Comparison of ENCODE assay signal across 8 cellular contexts in genomic region chr16:63289834-63290460, GRCh38.
DNase-seq lines count a peak whose midpoint lies in the region; ATAC-seq, FAIRE-seq and TF ChIP-seq lines count a peak whose summit lies in the region.

No MANE protein-coding gene starts in this region.

- peak; percentile 40; the same call in 1 of the 2 replicates for TF ChIP-seq RAD21 in HepG2 (CRISPR knock-in tag; IDR thresholded peaks at IDR 0.05)

- peak; percentile 87 for FAIRE-seq in HepG2 (lab: Jason Lieb, UNC)

- intact Hi-C loops in mammary epithelial cell (cut with micrococcal nuclease), result no loop called here
- intact Hi-C loops in HepG2 (cut with micrococcal nuclease; ENCODE audit: unreplicated experiment), result loop anchor here (1.0 kb wide), 2 partner anchors 1065 to 1100 kb away; no protein-coding TSS in a partner anchor

- WGBS in H9 (ENCODE audit: extremely low coverage, insufficient read length, low lambda C conversion rate), result no CpG with 5 or more reads among the region's 16 CpGs
- 46% methylated on average over 11 of the region's 16 CpGs for WGBS in mammary epithelial cell (ENCODE audit: low coverage, missing lambda C conversion rate)
- WGBS in HepG2 (ENCODE audit: low lambda C conversion rate), result 11% methylated on average over 16 of the region's 16 CpGs

- DNase-seq in AG20443 (ENCODE audit: low spot score) (peak; percentile 19), H9 (peak; percentile 68), NCI-H446 treated with DMSO at 0.1 percent for 48 hours (lab: John Stamatoyannopoulos, UW) (peak; percentile 25), mammary epithelial cell (no peak), HepG2 (ENCODE audit: low spot score) (peak; percentile 44)
- no peak for DNase-seq in activated effector memory CD4-positive, alpha-beta T cell treated with anti-CD3 and anti-CD28 coated beads, Interleukin-2, amount 50 U/mL, for 16 hours

- H3K56ac ChIP-seq in H9 (ENCODE audit: insufficient read length, low read depth, low read length), result no peak overlapping the region

- H3K4me2 ChIP-seq in H9 (ENCODE audit: insufficient read depth, insufficient read length, low read length) (no peak overlapping the region), mammary epithelial cell (ENCODE audit: insufficient read depth, low read depth, low read length) (no peak overlapping the region), HepG2 (ENCODE audit: low read depth, low read length) (no peak overlapping the region)

- no peaks in the 10 kb centered on the region for H3K36me3 ChIP-seq in mammary epithelial cell (ENCODE audit: insufficient read depth, low read length)
- H3K36me3 ChIP-seq in HepG2 (replicated peaks in 1 of 2; ENCODE audit: control insufficient read depth in 1 of 2, insufficient read depth in 2 of 2, low read length in 2 of 2), result no peaks in the 10 kb centered on the region

- H4K20me1 ChIP-seq in H9 (ENCODE audit: control insufficient read depth, insufficient read depth, insufficient read length) (no peaks in the 10 kb centered on the region), mammary epithelial cell (ENCODE audit: insufficient read depth, low read length) (no peaks in the 10 kb centered on the region), HepG2 (ENCODE audit: insufficient read depth, low read length) (no peaks in the 10 kb centered on the region)

- H3T11ph ChIP-seq in H9 (ENCODE audit: low read length), result no peak overlapping the region

- H3K4me1 Mint-ChIP-seq in H9, result no peaks in the 10 kb centered on the region

- no peak overlapping the region for H3K27ac ChIP-seq in H9 (ENCODE audit: insufficient read length, low read depth, low read length)
- H3K27ac ChIP-seq in mammary epithelial cell (ENCODE audit: insufficient read depth, low read depth, low read length), result no peak overlapping the region
- no peak overlapping the region for H3K27ac ChIP-seq in HepG2 (ENCODE audit: extremely low read length, insufficient read depth, low read length)

- no peak overlapping the region for H3K9ac ChIP-seq in H9 (ENCODE audit: extremely low read depth, insufficient read length, low read length)
- H3K9ac ChIP-seq in mammary epithelial cell (ENCODE audit: insufficient read depth, low read length), result no peak overlapping the region
- no peak overlapping the region for H3K9ac ChIP-seq in HepG2 (ENCODE audit: insufficient read depth, low read depth, low read length)

- POLR2A ChIA-PET in HepG2 (lab: Yijun Ruan, JAX), result no interaction called here

- no TSS peak for BruUV-seq in mammary epithelial cell (replicated peaks; lab: Mats Ljungman, UMichigan)
- BruUV-seq in HepG2 (replicated peaks; lab: Mats Ljungman, UMichigan), result no TSS peak

- no peak overlapping the region for H3K4me3 ChIP-seq in mammary epithelial cell (replicated peaks in 1 of 3; ENCODE audit: insufficient read depth in 1 of 3, low read depth in 2 of 3, low read length in 3 of 3)
- no peak overlapping the region for H3K4me3 ChIP-seq in HepG2 (replicated peaks in 1 of 3; ENCODE audit: insufficient read depth in 1 of 3, low read depth in 2 of 3, low read length in 3 of 3)

- ATAC-seq in HepG2, result peak; percentile 97
- ATAC-seq in HG03159 (IDR thresholded peaks at IDR 0.05; ENCODE audit: unreplicated experiment), result no peak
- no peak for ATAC-seq in GM21367 (IDR thresholded peaks at IDR 0.05; ENCODE audit: unreplicated experiment)

- no peak overlapping the region for H3K18ac ChIP-seq in H9 (ENCODE audit: insufficient read length, low read depth, low read length)

- no peaks in the 10 kb centered on the region for H3K27me3 Mint-ChIP-seq in H9 (ENCODE audit: low read depth)

- no peak overlapping the region for H3K14ac ChIP-seq in H9 (ENCODE audit: insufficient read depth, low read length)

- H4K91ac ChIP-seq in H9 (ENCODE audit: insufficient read length, low read depth, low read length), result no peak overlapping the region

- no peak overlapping the region for H2BK15ac ChIP-seq in H9 (ENCODE audit: low read depth, low read length)

- H2BK20ac ChIP-seq in H9 (ENCODE audit: low read depth, low read length, poor library complexity, severe bottlenecking), result no peak overlapping the region

- H3K27ac Mint-ChIP-seq in H9, result no peak overlapping the region

- H4K8ac ChIP-seq in H9 (replicated peaks; ENCODE audit: insufficient read length, low read depth, low read length), result no peak overlapping the region

- H3K9me3 Mint-ChIP-seq in H9, result no peaks in the 10 kb centered on the region

- no peak overlapping the region for H3K4ac ChIP-seq in H9 (ENCODE audit: low read depth, low read length)

- in situ Hi-C loops in mammary epithelial cell (cut with MboI; ENCODE audit: low sequenced_read_pairs in 2 of 2) (no loop called here), HepG2 (cut with HindIII; ENCODE audit: extremely low pct_ligation_motif_present, low pct_unique_long_range_greater_than_20kb) (loop anchor here (5.0 to 10.0 kb wide), 2 partner anchors 1065 to 1098 kb away; no protein-coding TSS in a partner anchor)

- TF ChIP-seq POLR2A in HepG2 (IDR thresholded peaks at IDR 0.05; ENCODE audit: insufficient read depth in 1 of 2, low read depth in 2 of 2, low read length in 2 of 2), result no peak

- H2BK5ac ChIP-seq in H9 (ENCODE audit: insufficient read length, low read length), result no peak overlapping the region

- no peaks in the 10 kb centered on the region for H3K36me3 Mint-ChIP-seq in H9 (ENCODE audit: insufficient read depth in 1 of 3, low read depth in 3 of 3)

- dilution Hi-C loops in mammary epithelial cell (cut with HindIII; ENCODE audit: low sequenced_read_pairs), result no loop called here

- H3K4me3 Mint-ChIP-seq in H9, result no peak overlapping the region

- no peaks in the 10 kb centered on the region for H3K79me1 ChIP-seq in H9 (ENCODE audit: insufficient read depth, low read depth, low read length, poor library complexity, severe bottlenecking)

- H3K23ac ChIP-seq in H9 (ENCODE audit: insufficient read length, low read depth, low read length), result no peak overlapping the region

- H4K5ac ChIP-seq in H9 (ENCODE audit: insufficient read length, low read depth, low read length), result no peak overlapping the region

- H3K9me3 ChIP-seq in H9 (ENCODE audit: control insufficient read depth, low read depth, low read length) (no peaks in the 10 kb centered on the region), mammary epithelial cell (replicated peaks; ENCODE audit: insufficient read depth, low read length) (no peaks in the 10 kb centered on the region), HepG2 (ENCODE audit: low read length) (no peaks in the 10 kb centered on the region)

- TF ChIP-seq CTCF in H9 (conservative IDR thresholded peaks at IDR 0.05), result peak; percentile 97
- peak; percentile 60 to 67 for TF ChIP-seq CTCF in mammary epithelial cell (conservative IDR thresholded peaks at IDR 0.05 in 1 of 2, IDR thresholded peaks at IDR 0.05 in 1 of 2; ENCODE audit: extremely low read depth in 1 of 2, insufficient read depth in 1 of 2, low read depth in 1 of 2, low read length in 2 of 2)
- TF ChIP-seq CTCF in HepG2 (CRISPR knock-in tag; IDR thresholded peaks at IDR 0.05), result peak; percentile 82

- no peaks in the 10 kb centered on the region for H3K79me2 ChIP-seq in H9 (ENCODE audit: insufficient read depth, low read length)
- H3K79me2 ChIP-seq in mammary epithelial cell (ENCODE audit: insufficient read depth, low read length), result no peaks in the 10 kb centered on the region
- no peaks in the 10 kb centered on the region for H3K79me2 ChIP-seq in HepG2 (ENCODE audit: insufficient read depth, low read length)

- no peak overlapping the region for H2BK120ac ChIP-seq in H9 (ENCODE audit: low read depth, low read length, poor library complexity, severe bottlenecking)

- H2AFZ ChIP-seq in H9 (ENCODE audit: low read length), result no peak overlapping the region
- no peak overlapping the region for H2AFZ ChIP-seq in mammary epithelial cell (ENCODE audit: low read depth, low read length)
- H2AFZ ChIP-seq in HepG2 (ENCODE audit: low read length), result no peak overlapping the region

- no peak overlapping the region for H2AK5ac ChIP-seq in H9 (ENCODE audit: insufficient read length, low read length)

- TF ChIP-seq EP300 in HepG2 (IDR thresholded peaks at IDR 0.05; ENCODE audit: low read depth in 2 of 2, low read length in 2 of 2) (no peak), HepG2 (CRISPR knock-in tag; IDR thresholded peaks at IDR 0.05; ENCODE audit: borderline replicate concordance) (no peak)

- CTCF ChIA-PET in mammary epithelial cell (lab: Charles Lee; ENCODE audit: low non-redundant PET) (no interaction called here), HepG2 (lab: Yijun Ruan, JAX; ENCODE audit: low intra/inter-chr PET ratio, low total read pairs) (interaction anchor here (2.2 to 2.5 kb wide), 2 partner anchors 1064 to 1099 kb away, joined by 14 to 16 read pairs; no protein-coding TSS in a partner anchor)

- H3K23me2 ChIP-seq in H9 (ENCODE audit: insufficient read length, low read depth, low read length, poor library complexity, severe bottlenecking), result no peaks in the 10 kb centered on the region

- H3K4me1 ChIP-seq in H9 (ENCODE audit: insufficient read depth, low read length) (no peaks in the 10 kb centered on the region), mammary epithelial cell (ENCODE audit: insufficient read depth, low read length) (no peaks in the 10 kb centered on the region), HepG2 (ENCODE audit: insufficient read depth, low read length) (no peaks in the 10 kb centered on the region)

- H3K27me3 ChIP-seq in H9 (ENCODE audit: insufficient read depth, low read length), result no peaks in the 10 kb centered on the region
- no peaks in the 10 kb centered on the region for H3K27me3 ChIP-seq in mammary epithelial cell (ENCODE audit: insufficient read depth, low read length)
- H3K27me3 ChIP-seq in HepG2 (ENCODE audit: control insufficient read depth in 1 of 2, insufficient read depth in 2 of 2, low read length in 2 of 2), result no peaks in the 10 kb centered on the region

- no peak overlapping the region for H2BK12ac ChIP-seq in H9 (ENCODE audit: insufficient read length, low read depth, low read length)

TF ChIP-seq in HepG2, 621 proteins besides CTCF, POLR2A, EP300 and RAD21 (continues in another document):
- TF ChIP-seq ZNF644 (CRISPR knock-in tag; IDR thresholded peaks at IDR 0.05; ENCODE audit: low read depth), result no peak
- TF ChIP-seq STAG1 (CRISPR knock-in tag; IDR thresholded peaks at IDR 0.05), result peak; percentile 83
- 0 out of 2 replicates have a peak, but pooled peaks have one; percentile 33 for TF ChIP-seq ZNF24 (IDR thresholded peaks at IDR 0.05)
- no peak for TF ChIP-seq MTA3 (CRISPR knock-in tag; IDR thresholded peaks at IDR 0.05)
- TF ChIP-seq, protein P1, sequence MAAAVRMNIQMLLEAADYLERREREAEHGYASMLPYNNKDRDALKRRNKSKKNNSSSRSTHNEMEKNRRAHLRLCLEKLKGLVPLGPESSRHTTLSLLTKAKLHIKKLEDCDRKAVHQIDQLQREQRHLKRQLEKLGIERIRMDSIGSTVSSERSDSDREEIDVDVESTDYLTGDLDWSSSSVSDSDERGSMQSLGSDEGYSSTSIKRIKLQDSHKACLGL (CRISPR knock-in tag; IDR thresholded peaks at IDR 0.05), result no peak
- no peak for TF ChIP-seq ATF5 (CRISPR knock-in tag; IDR thresholded peaks at IDR 0.05; ENCODE audit: low read depth)

Comparison
In these comparisons a context has a peak if more than half of its experiments do, and no peak if none do; other contexts are left out.
1. DNase-seq: peak in AG20443 (single experiment), H9 (single experiment), NCI-H446 treated with DMSO at 0.1 percent for 48 hours (single experiment) and HepG2 (single experiment); none in mammary epithelial cell (single experiment) and activated effector memory CD4-positive, alpha-beta T cell treated with anti-CD3 and anti-CD28 coated beads, Interleukin-2, amount 50 U/mL, for 16 hours (single experiment).
2. Peak in every context shown above with its lines, with median percentiles within 50 percentile points of each other: CTCF ChIP-seq.